Comparison of ENCODE assay signal across 2 cellular contexts in the genomic region with DNA sequence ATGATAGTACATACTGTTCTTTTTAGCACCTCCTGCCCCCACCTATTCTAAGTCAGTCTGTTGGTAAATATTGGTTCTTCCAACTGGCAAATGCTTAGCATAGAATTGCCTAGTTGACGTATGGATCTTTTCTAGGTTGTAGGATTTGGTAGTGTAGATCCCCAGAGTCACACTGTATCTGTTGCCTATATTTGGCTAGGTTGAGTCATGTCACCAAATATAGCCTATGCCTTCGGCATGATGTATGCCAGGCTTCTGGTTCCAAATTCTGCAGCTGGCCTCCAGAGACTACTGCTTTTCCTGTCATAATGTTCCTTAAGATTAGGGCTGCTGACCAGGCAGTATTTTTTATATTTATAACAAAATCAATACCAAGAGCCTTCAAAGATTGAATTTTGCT.
TF ChIP-seq lines count a peak whose summit lies in the region.

No MANE protein-coding gene starts in this region.

TF ChIP-seq in endothelial cell of umbilical vein, 7 proteins besides CTCF, POLR2A, EP300 and RAD21 (continued from another document):
- peak; percentile 51 for TF ChIP-seq JUN (IDR thresholded peaks at IDR 0.05; ENCODE audit: borderline replicate concordance, insufficient read depth, insufficient read length, low read depth)

TF ChIP-seq in HepG2, 621 proteins besides CTCF, POLR2A, EP300 and RAD21:
- TF ChIP-seq ZNF282 (IDR thresholded peaks at IDR 0.05; ENCODE audit: partially characterized antibody) (no peak), MAFK (conservative IDR thresholded peaks at IDR 0.05 in 1 of 2, IDR thresholded peaks at IDR 0.05 in 1 of 2; ENCODE audit: low read length in 2 of 2) (peak in 1 of 2 experiments; percentile 15; a peak in 1 of 4 replicates), SRF (IDR thresholded peaks at IDR 0.05; ENCODE audit: low read depth, low read length) (peak; percentile 71; the same call in 1 of the 2 replicates)
